In the genomic region with DNA sequence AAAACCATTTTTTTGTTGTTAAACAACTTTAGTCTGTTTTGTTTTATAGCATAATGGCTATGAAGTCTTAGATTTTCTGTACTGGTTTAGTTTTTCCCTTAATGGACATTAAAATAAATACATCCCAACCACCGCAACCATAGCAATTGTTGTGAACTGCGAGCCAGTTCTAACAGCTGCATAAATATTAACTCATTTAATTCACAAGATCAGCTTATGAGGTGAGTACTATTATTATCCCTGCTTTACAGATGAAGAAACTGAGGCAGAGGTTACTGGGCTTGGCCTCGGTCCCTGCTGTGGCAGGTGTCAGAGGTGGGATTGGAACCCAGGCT, we compare ENCODE assay signal across 16 cellular contexts. TPM values are rescaled to one million over a fixed set of nuclear protein-coding genes. Genes with fewer than 3 reads are reported as not detected.
DNase-seq lines count a peak whose midpoint lies in the region; ATAC-seq and TF ChIP-seq lines count a peak whose summit lies in the region.
"Had no signal": no experiment of that assay in that cellular context is flagged by ENCODE, and none has a peak within 500 bp of the region (broad histone marks: within the 10 kb centered on the region; RNA-seq: fewer than 3 reads in every experiment).

No MANE protein-coding gene starts in this region.

- no peak for DNase-seq in MCF 10A (ENCODE audit: unreplicated experiment)
- DNase-seq in breast epithelium (ENCODE audit: low spot score in 2 of 2): no peak
- DNase-seq in RWPE1 (ENCODE audit: low spot score): no peak
- DNase-seq in glutamatergic neuron: no peak
- DNase-seq in type B pancreatic cell (ENCODE audit: extremely low spot score, unreplicated experiment): no peak
- DNase-seq in HK-2 (ENCODE audit: unreplicated experiment): no peak
- DNase-seq: NCI-H1417 treated with DMSO at 0.1 percent for 48 hours, occipital lobe had no signal

- no peaks in the 10 kb centered on the region for H3K9me3 ChIP-seq in breast epithelium
- H3K9me3 ChIP-seq: gastrocnemius medialis, mucosa of descending colon, right atrium auricular region, transverse colon had no signal

- no peaks in the 10 kb centered on the region for H3K36me3 ChIP-seq in breast epithelium
- H3K36me3 ChIP-seq: gastrocnemius medialis, right atrium auricular region, transverse colon had no signal

- H3K4me3 ChIP-seq in breast epithelium: no peak overlapping the region
- H3K4me3 ChIP-seq: gastrocnemius medialis, mucosa of descending colon, right atrium auricular region, SK-N-MC, transverse colon had no signal

- H3K27me3 ChIP-seq in breast epithelium: peaks cover 0 to 4% of the 10 kb centered on the region in 2 donors
- H3K27me3 ChIP-seq: right atrium auricular region had no signal

- H3K9me3 Mint-ChIP-seq in MCF 10A (ENCODE audit: unreplicated experiment): no peaks in the 10 kb centered on the region
- peaks cover 7% of the 10 kb centered on the region for H3K9me3 Mint-ChIP-seq in glutamatergic neuron (ENCODE audit: unreplicated experiment)
- no peaks in the 10 kb centered on the region for H3K9me3 Mint-ChIP-seq in type B pancreatic cell
- H3K9me3 Mint-ChIP-seq: activated T-helper 2 cell treated with anti-CD3 and anti-CD28 coated beads, Interferon-gamma antibody, Interleukin-2, Interleukin-4, amounts not matched to agents 10 μg/mL and 5 μg/mL and 100 μg/mL, durations not matched to agents 14 hours and 24 hours and 36 hours had no signal

- no TSS peak for BruUV-seq in MCF 10A (replicated peaks; lab: Mats Ljungman, UMichigan)

- H3K27me3 Mint-ChIP-seq in MCF 10A (ENCODE audit: insufficient read depth, unreplicated experiment) (no peaks in the 10 kb centered on the region), glutamatergic neuron (ENCODE audit: unreplicated experiment) (peaks cover 8% of the 10 kb centered on the region), type B pancreatic cell (peaks cover 29% of the 10 kb centered on the region)

- H3K4me1 ChIP-seq in breast epithelium: no peaks in the 10 kb centered on the region
- H3K4me1 ChIP-seq: gastrocnemius medialis had no signal

- TF ChIP-seq CTCF in MCF 10A (IDR thresholded peaks at IDR 0.05; ENCODE audit: unreplicated experiment) (no peak), breast epithelium (IDR thresholded peaks at IDR 0.05) (no peak), RWPE1 (conservative IDR thresholded peaks at IDR 0.05; ENCODE audit: low read depth) (peak; percentile 41), glutamatergic neuron (IDR thresholded peaks at IDR 0.05; ENCODE audit: partially characterized antibody, unreplicated experiment) (peak; percentile 54), type B pancreatic cell (conservative IDR thresholded peaks at IDR 0.05) (peak; percentile 39)

- POLR2A ChIA-PET in MCF 10A (lab: Yijun Ruan, JAX) (interaction anchor here (0.5 to 3.8 kb wide), 11 partner anchors 10 to 1003 kb away, joined by 3 to 40 read pairs (median 3); a partner anchor contains a TSS), RWPE1 (lab: Yijun Ruan, JAX; ENCODE audit: low non-redundant PET) (no interaction called here)

- H3K27ac ChIP-seq in breast epithelium (no peak overlapping the region), RWPE1 (peak overlapping the region; percentile 87)
- H3K27ac ChIP-seq: gastrocnemius medialis, right atrium auricular region, SK-N-MC had no signal

- H3K4me3 Mint-ChIP-seq in MCF 10A (ENCODE audit: unreplicated experiment) (no peak overlapping the region), glutamatergic neuron (ENCODE audit: unreplicated experiment) (no peak overlapping the region), type B pancreatic cell (no peak overlapping the region)

- CTCF ChIA-PET in MCF 10A (lab: Yijun Ruan, JAX): interaction anchor here (0.6 to 22.3 kb wide), 40 partner anchors 10 to 1164 kb away, joined by 3 to 810 read pairs (median 4); a partner anchor contains a TSS
- CTCF ChIA-PET in RWPE1 (lab: Yijun Ruan, JAX): interaction anchor here (0.7 to 3.2 kb wide), 12 partner anchors 10 to 613 kb away, joined by 3 to 22 read pairs (median 4); a partner anchor contains a TSS

- ATAC-seq in GM18505 (IDR thresholded peaks at IDR 0.05; ENCODE audit: unreplicated experiment): no peak
- no peak for ATAC-seq in HG03045 (IDR thresholded peaks at IDR 0.05; ENCODE audit: unreplicated experiment)
- ATAC-seq: gastrocnemius medialis had no signal

- TF ChIP-seq POLR2A in breast epithelium (IDR thresholded peaks at IDR 0.05) (no peak), GM18505 (IDR thresholded peaks at IDR 0.05; ENCODE audit: borderline replicate concordance, extremely low read depth, insufficient read depth, insufficient read length) (no peak)

- peak overlapping the region; percentile 81 for H3K27ac Mint-ChIP-seq in MCF 10A (ENCODE audit: low read depth, unreplicated experiment)
- H3K27ac Mint-ChIP-seq in glutamatergic neuron (ENCODE audit: unreplicated experiment): no peak overlapping the region
- H3K27ac Mint-ChIP-seq in type B pancreatic cell: peak overlapping the region; percentile 85

- peaks cover 34% of the 10 kb centered on the region for H3K4me1 Mint-ChIP-seq in MCF 10A (ENCODE audit: insufficient read depth, unreplicated experiment)
- peaks cover 23% of the 10 kb centered on the region for H3K4me1 Mint-ChIP-seq in glutamatergic neuron (ENCODE audit: low read depth, unreplicated experiment)
- peaks cover 12% of the 10 kb centered on the region for H3K4me1 Mint-ChIP-seq in type B pancreatic cell (ENCODE audit: unreplicated experiment)

- no peaks in the 10 kb centered on the region for H3K36me3 Mint-ChIP-seq in MCF 10A (ENCODE audit: insufficient read depth, unreplicated experiment)
- H3K36me3 Mint-ChIP-seq in glutamatergic neuron (ENCODE audit: unreplicated experiment): no peaks in the 10 kb centered on the region
- no peaks in the 10 kb centered on the region for H3K36me3 Mint-ChIP-seq in type B pancreatic cell

- intact Hi-C loops in MCF 10A (cut with micrococcal nuclease) (loop anchor here (2.0 kb wide), 1 partner anchor 187 kb away; a partner anchor contains a TSS), breast epithelium (cut with DNase I; ENCODE audit: low total_unique reads) (loop anchor here (5.0 to 10.0 kb wide), 2 partner anchors 223 to 326 kb away; no protein-coding TSS in a partner anchor)

RNA-seq across cellular contexts. Expression of a gene that starts 23.1 kb away (rescaled TPM):
- total RNA-seq in MCF 10A (2022) (5.8 and 6.0 TPM in 2 replicates), breast epithelium (1 to 10 TPM; 4.5 to 6.4 (median 4.9) TPM), glutamatergic neuron (ENCODE audit: unreplicated experiment) (4.1 TPM), type B pancreatic cell (ENCODE audit: low replicate concordance) (7.4 and 8.2 TPM in 2 replicates)

RNA-seq across cellular contexts. Expression of a gene that starts 23.3 kb away (rescaled TPM):
- total RNA-seq in MCF 10A (2022) (66.8 and 79.8 TPM in 2 replicates), breast epithelium (10 to 100 TPM; 43.4 to 61.2 (median 53.4) TPM), glutamatergic neuron (ENCODE audit: unreplicated experiment) (31.9 TPM), type B pancreatic cell (ENCODE audit: low replicate concordance) (36.2 and 40.8 TPM in 2 replicates)

RNA-seq across cellular contexts. Expression of a gene that starts 41.2 kb away (rescaled TPM):
- 24.8 and 30.6 TPM in 2 replicates for total RNA-seq in MCF 10A (2022)
- total RNA-seq in breast epithelium: 1 to 10 TPM in 2 of 3 donors, not detected in 1; 1.3 to 7.0 TPM
- 3.6 TPM for total RNA-seq in glutamatergic neuron (ENCODE audit: unreplicated experiment)
- 78.8 and 238 TPM in 2 replicates for total RNA-seq in type B pancreatic cell (ENCODE audit: low replicate concordance)
- total RNA-seq: gastrocnemius medialis had no signal

RNA-seq across cellular contexts. Expression of a gene that starts 50.4 kb away (rescaled TPM):
- total RNA-seq in MCF 10A (2022) (62.4 and 77.5 TPM in 2 replicates), breast epithelium (10 to 100 TPM; 51.7 to 70.2 (median 60.0) TPM), glutamatergic neuron (ENCODE audit: unreplicated experiment) (139 TPM), type B pancreatic cell (ENCODE audit: low replicate concordance) (81.7 and 103 TPM in 2 replicates)

Comparison
In these comparisons a context has a peak if more than half of its experiments do, and no peak if none do; other contexts are left out.
1. CTCF ChIP-seq: peak in RWPE1 (single experiment), glutamatergic neuron (single experiment) and type B pancreatic cell (single experiment); none in MCF 10A (single experiment) and breast epithelium (0 of 3).